Comparison of ENCODE assay signal across 29 cellular contexts in the genomic region with DNA sequence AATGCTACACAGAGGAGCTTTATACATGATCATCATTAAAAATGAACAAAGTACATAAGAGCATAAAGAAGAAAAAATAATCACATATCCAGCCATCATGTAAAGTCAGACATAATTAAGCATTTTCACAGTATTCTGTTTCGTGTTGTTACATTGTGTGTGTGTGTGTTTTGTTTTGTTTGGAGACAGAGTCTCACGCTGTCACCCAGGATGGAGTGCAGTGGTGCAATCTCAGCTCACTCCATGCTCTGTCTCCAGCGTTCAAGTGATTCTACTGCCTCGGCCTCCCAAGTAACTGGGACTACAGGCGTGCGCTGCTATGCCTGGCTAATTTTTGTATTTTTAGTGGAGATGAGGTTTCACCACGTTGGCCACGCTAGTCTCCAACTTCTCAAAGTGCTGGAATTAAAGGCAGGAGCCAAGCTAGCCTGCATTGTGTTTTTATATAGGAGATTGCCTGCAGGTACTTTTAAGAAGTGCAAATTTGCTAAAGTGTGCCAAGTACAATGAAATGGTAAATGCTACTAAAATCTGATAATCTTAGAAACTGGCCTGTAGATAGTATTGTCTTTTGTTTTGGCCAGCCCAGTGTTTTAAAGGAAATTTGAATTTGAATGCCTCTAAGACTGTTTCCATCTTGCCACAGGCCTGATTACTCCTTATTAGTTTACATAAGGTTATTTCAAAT. TPM values are rescaled to one million over a fixed set of nuclear protein-coding genes. Genes with fewer than 3 reads are reported as not detected.
DNase-seq lines count a peak whose midpoint lies in the region; ATAC-seq, FAIRE-seq and TF ChIP-seq lines count a peak whose summit lies in the region.
"Had no signal": no experiment of that assay in that cellular context is flagged by ENCODE, and none has a peak within 500 bp of the region (broad histone marks: within the 10 kb centered on the region; RNA-seq: fewer than 3 reads in every experiment).

No MANE protein-coding gene starts in this region.

- no peak overlapping the region for H3K9ac ChIP-seq in GM12878 (ENCODE audit: control insufficient read depth, insufficient read depth, low read length)

- TF ChIP-seq POLR2A in GM12891 (IDR thresholded peaks at IDR 0.05; ENCODE audit: low read depth, low read length) = peak; percentile 77
- peak; percentile 51; the same call in 1 of the 2 replicates for TF ChIP-seq POLR2A in GM12878 (IDR thresholded peaks at IDR 0.05; ENCODE audit: low read depth, low read length)

- no peak for TF ChIP-seq CTCF in GM12878 (IDR thresholded peaks at IDR 0.05 in 2 of 3, conservative IDR thresholded peaks at IDR 0.05 in 1 of 3; ENCODE audit: control insufficient read depth in 2 of 3, extremely low read depth in 1 of 3, insufficient read depth in 1 of 3, low read depth in 3 of 3, low read length in 3 of 3)
- TF ChIP-seq CTCF in nephron progenitor cell (IDR thresholded peaks at IDR 0.05) = no peak

- peaks cover 0 to 22% of the 10 kb centered on the region in 2 experiments; a peak in 3 of 4 replicates for H3K36me3 ChIP-seq in GM12878 (ENCODE audit: control insufficient read depth in 2 of 2, insufficient read depth in 2 of 2, low read length in 1 of 2)
- H3K36me3 ChIP-seq: suprapubic skin had no signal

- no peaks in the 10 kb centered on the region for H4K20me1 ChIP-seq in GM12878 (ENCODE audit: control insufficient read depth, insufficient read depth)

- intact Hi-C loops in activated CD4-positive, alpha-beta memory T cell treated with anti-CD3 and anti-CD28 coated beads for 36 hours (cut with micrococcal nuclease) = loop anchor here (10.0 kb wide), 2 partner anchors 1525 to 1895 kb away; partner anchors contain the start of genes CHORDC1 and PRSS23
- intact Hi-C loops in GM12878 (cut with micrococcal nuclease; ENCODE audit: unreplicated experiment) = loop anchor here (5.0 kb wide), 1 partner anchor 97 kb away; no protein-coding TSS in a partner anchor

- RAD21 ChIA-PET in GM12878 (lab: Charles Lee; ENCODE audit: unreplicated experiment) = interaction anchor here (1.0 to 16.2 kb wide), 10 partner anchors 8 to 225 kb away, joined by 3 to 299 read pairs (median 4); partner anchors contain the start of gene CTSC

- no peaks in the 10 kb centered on the region; the same call in 2 of the 3 replicates for H3K9me3 ChIP-seq in GM12878 (replicated peaks; ENCODE audit: control insufficient read depth, insufficient read depth, low read length)
- H3K9me3 ChIP-seq: esophagus muscularis mucosa, neutrophil, psoas muscle, sigmoid colon, suprapubic skin had no signal

- peak overlapping the region; percentile 29; the same call in 1 of the 2 replicates for H3K4me3 ChIP-seq in GM12878
- H3K4me3 ChIP-seq: esophagus muscularis mucosa, psoas muscle, sigmoid colon, suprapubic skin had no signal

- peaks cover 85% of the 10 kb centered on the region for H3K79me2 ChIP-seq in GM12878 (ENCODE audit: control insufficient read depth, insufficient read depth, low read length)

- 95% methylated on average over 8 of the region's 8 CpGs for WGBS in GM12878 (ENCODE audit: insufficient coverage, insufficient replicate concordance, low lambda C conversion rate, missing lambda C conversion rate)

- H3K4me3 Mint-ChIP-seq in activated CD4-positive, alpha-beta memory T cell treated with anti-CD3 and anti-CD28 coated beads, Interleukin-2, amount 10 ng/mL, durations not matched to agents 7 days and 5 days = no peak overlapping the region
- no peak overlapping the region for H3K4me3 Mint-ChIP-seq in activated CD4-positive, alpha-beta memory T cell treated with anti-CD3 and anti-CD28 coated beads for 36 hours
- no peak overlapping the region for H3K4me3 Mint-ChIP-seq in nephron progenitor cell
- H3K4me3 Mint-ChIP-seq: activated naive CD8-positive, alpha-beta T cell; activated T-helper 17 cell treated with anti-CD3 and anti-CD28 coated beads, Interleukin-2, amount 50 U/mL, for 72 hours; HFFc6 had no signal

- ATAC-seq in GM12878 = peak; percentile 7; the same call in 1 of the 3 replicates
- ATAC-seq: activated T-helper 17 cell treated with anti-CD3 and anti-CD28 coated beads, Interleukin-2, amount 50 U/mL, for 72 hours; left cardiac atrium; psoas muscle; SK-N-SH treated with all-trans-retinoic acid at 6 μM for 48 hours had no signal

- peaks cover 87% of the 10 kb centered on the region for H3K4me1 Mint-ChIP-seq in activated CD4-positive, alpha-beta memory T cell treated with anti-CD3 and anti-CD28 coated beads, Interleukin-2, amount 10 ng/mL, durations not matched to agents 7 days and 5 days
- H3K4me1 Mint-ChIP-seq in activated CD4-positive, alpha-beta memory T cell treated with anti-CD3 and anti-CD28 coated beads for 36 hours (ENCODE audit: low read depth) = peaks cover 77% of the 10 kb centered on the region
- H3K4me1 Mint-ChIP-seq in nephron progenitor cell = peaks cover 18% of the 10 kb centered on the region

- H3K27ac Mint-ChIP-seq in activated CD4-positive, alpha-beta memory T cell treated with anti-CD3 and anti-CD28 coated beads, Interleukin-2, amount 10 ng/mL, durations not matched to agents 7 days and 5 days = peak overlapping the region; percentile 23
- H3K27ac Mint-ChIP-seq in activated CD4-positive, alpha-beta memory T cell treated with anti-CD3 and anti-CD28 coated beads for 36 hours = no peak overlapping the region
- peak overlapping the region; percentile 57 for H3K27ac Mint-ChIP-seq in nephron progenitor cell
- H3K27ac Mint-ChIP-seq: activated naive CD8-positive, alpha-beta T cell; HFFc6 had no signal

- no peaks in the 10 kb centered on the region for H3K27me3 ChIP-seq in GM12878 (replicated peaks in 1 of 2; ENCODE audit: control insufficient read depth in 2 of 2, insufficient read depth in 2 of 2, low read length in 1 of 2)
- H3K27me3 ChIP-seq: esophagus muscularis mucosa, neutrophil, sigmoid colon, suprapubic skin had no signal

- no peak for TF ChIP-seq EP300 in GM12878 (IDR thresholded peaks at IDR 0.05; ENCODE audit: borderline replicate concordance in 1 of 2, control insufficient read depth in 1 of 2, low read depth in 2 of 2, low read length in 2 of 2)

- POLR2A ChIA-PET in activated CD4-positive, alpha-beta memory T cell treated with anti-CD3 and anti-CD28 coated beads, Interleukin-2, amount 10 ng/mL, durations not matched to agents 7 days and 5 days (lab: Charles Lee) = interaction anchor here (0.8 to 8.9 kb wide), 12 partner anchors 8 to 207 kb away, joined by 3 to 98 read pairs (median 4); partner anchors contain the start of gene CTSC
- POLR2A ChIA-PET in activated CD4-positive, alpha-beta memory T cell treated with anti-CD3 and anti-CD28 coated beads for 36 hours (lab: Charles Lee) = no interaction called here
- POLR2A ChIA-PET in GM12878 (lab: Charles Lee) = interaction anchor here (0.6 to 8.7 kb wide), 9 partner anchors 7 to 477 kb away, joined by 3 to 68 read pairs (median 6); partner anchors contain the start of gene CTSC

- H3K27me3 Mint-ChIP-seq in activated CD4-positive, alpha-beta memory T cell treated with anti-CD3 and anti-CD28 coated beads, Interleukin-2, amount 10 ng/mL, durations not matched to agents 7 days and 5 days = no peaks in the 10 kb centered on the region
- no peaks in the 10 kb centered on the region for H3K27me3 Mint-ChIP-seq in activated CD4-positive, alpha-beta memory T cell treated with anti-CD3 and anti-CD28 coated beads for 36 hours
- H3K27me3 Mint-ChIP-seq in nephron progenitor cell (ENCODE audit: low read depth, poor library complexity) = no peaks in the 10 kb centered on the region
- H3K27me3 Mint-ChIP-seq: activated naive CD8-positive, alpha-beta T cell; activated T-helper 17 cell treated with anti-CD3 and anti-CD28 coated beads, Interleukin-2, amount 50 U/mL, for 72 hours had no signal

- peaks cover 42% of the 10 kb centered on the region for H3K4me1 ChIP-seq in GM12878 (ENCODE audit: control insufficient read depth, insufficient read depth, low read length)

- H2AFZ ChIP-seq in GM12878 (ENCODE audit: control insufficient read depth, low read depth, low read length) = no peak overlapping the region

- no TSS peak for BruUV-seq in GM12878 (replicated peaks; lab: Mats Ljungman, UMichigan)

- SMC1A ChIA-PET in GM12878 (lab: Charles Lee; ENCODE audit: uncharacterized antibody, unreplicated experiment) = interaction anchor here (0.7 to 12.3 kb wide), 15 partner anchors 8 to 213 kb away, joined by 3 to 288 read pairs (median 4); partner anchors contain the start of gene CTSC

- FAIRE-seq in GM12891 (lab: Jason Lieb, UNC) (no peak), GM12878 (lab: Jason Lieb, UNC) (no peak)

- no peak overlapping the region for H3K27ac ChIP-seq in GM12878 (ENCODE audit: control insufficient read depth, insufficient read depth)
- H3K27ac ChIP-seq: 22Rv1, esophagus muscularis mucosa, HL-60, neutrophil, psoas muscle, sigmoid colon, suprapubic skin had no signal

- no peak for DNase-seq in activated CD4-positive, alpha-beta memory T cell treated with anti-CD3 and anti-CD28 coated beads, Interleukin-2, amount 10 ng/mL, durations not matched to agents 7 days and 5 days
- DNase-seq in activated CD4-positive, alpha-beta memory T cell treated with anti-CD3 and anti-CD28 coated beads for 36 hours = no peak
- no peak for DNase-seq in GM12891 (ENCODE audit: insufficient read length, low spot score)
- DNase-seq in GM12878 (ENCODE audit: low read depth, low spot score) = no peak
- DNase-seq in nephron progenitor cell = no peak
- DNase-seq in glomerular visceral epithelial cell (ENCODE audit: extremely low spot score) = no peak
- DNase-seq in activated CD4-positive, alpha-beta T cell treated with anti-CD3 and anti-CD28 coated beads for 48 hours = no peak
- no peak for DNase-seq in stimulated activated CD4-positive, alpha-beta T cell treated with anti-CD3 and anti-CD28 coated beads, Interleukin-2, amount 100 ng/mL, for 48 hours
- DNase-seq: activated CD4-positive, alpha-beta T cell treated with anti-CD3 and anti-CD28 coated beads for 4 hours; aorta; cortex of kidney; foreskin melanocyte; HFFc6; left cardiac atrium; NCI-H1694; NCI-H510A; psoas muscle; sigmoid colon; stimulated activated CD4-positive, alpha-beta T cell treated with anti-CD3 and anti-CD28 coated beads, Interleukin-4, amount 100 ng/mL, for 4 hours; stimulated activated naive CD4-positive, alpha-beta T cell had no signal

- in situ Hi-C loops in GM12878 (cut with MboI) = no loop called here

- TF ChIP-seq RAD21 in GM12878 (IDR thresholded peaks at IDR 0.05; ENCODE audit: insufficient read depth, low read depth, low read length) = no peak

- peaks cover 94% of the 10 kb centered on the region for H3K36me3 Mint-ChIP-seq in activated CD4-positive, alpha-beta memory T cell treated with anti-CD3 and anti-CD28 coated beads, Interleukin-2, amount 10 ng/mL, durations not matched to agents 7 days and 5 days (ENCODE audit: low read depth)
- H3K36me3 Mint-ChIP-seq in activated CD4-positive, alpha-beta memory T cell treated with anti-CD3 and anti-CD28 coated beads for 36 hours = peaks cover 53% of the 10 kb centered on the region
- H3K36me3 Mint-ChIP-seq in nephron progenitor cell (ENCODE audit: low read depth) = peaks cover 82% of the 10 kb centered on the region

- no peaks in the 10 kb centered on the region for H3K9me3 Mint-ChIP-seq in activated CD4-positive, alpha-beta memory T cell treated with anti-CD3 and anti-CD28 coated beads, Interleukin-2, amount 10 ng/mL, durations not matched to agents 7 days and 5 days
- no peaks in the 10 kb centered on the region for H3K9me3 Mint-ChIP-seq in activated CD4-positive, alpha-beta memory T cell treated with anti-CD3 and anti-CD28 coated beads for 36 hours
- no peaks in the 10 kb centered on the region for H3K9me3 Mint-ChIP-seq in nephron progenitor cell
- H3K9me3 Mint-ChIP-seq: activated T-helper 17 cell treated with anti-CD3 and anti-CD28 coated beads, Interleukin-2, amount 50 U/mL, for 72 hours; HFFc6 had no signal

- peak overlapping the region; percentile 79 for H3K4me2 ChIP-seq in GM12878 (ENCODE audit: control insufficient read depth, insufficient read depth)

- CTCF ChIA-PET in activated CD4-positive, alpha-beta memory T cell treated with anti-CD3 and anti-CD28 coated beads, Interleukin-2, amount 10 ng/mL, durations not matched to agents 7 days and 5 days (lab: Charles Lee) = interaction anchor here (0.8 to 3.1 kb wide), 3 partner anchors 8 to 214 kb away, joined by 3 to 18 read pairs (median 7); partner anchors contain the start of gene CTSC
- CTCF ChIA-PET in activated CD4-positive, alpha-beta memory T cell treated with anti-CD3 and anti-CD28 coated beads for 36 hours (lab: Charles Lee) = interaction anchor here (1.8 to 2.0 kb wide), 2 partner anchors 215 to 223 kb away, joined by 7 read pairs; no protein-coding TSS in a partner anchor
- CTCF ChIA-PET in GM12878 (lab: Yijun Ruan, JAX) = interaction anchor here (0.6 to 4.0 kb wide), 9 partner anchors 21 to 470 kb away, joined by 3 to 42 read pairs (median 3); no protein-coding TSS in a partner anchor

RNA-seq across cellular contexts. Expression of gene CTSC, which starts 7.8 kb away (rescaled TPM):
- 100 to 1,000 TPM; 321 to 323 TPM for total RNA-seq in activated CD4-positive, alpha-beta memory T cell treated with anti-CD3 and anti-CD28 coated beads, Interleukin-2, amount 10 ng/mL, durations not matched to agents 7 days and 5 days
- total RNA-seq in activated CD4-positive, alpha-beta memory T cell treated with anti-CD3 and anti-CD28 coated beads for 36 hours = 10 to 100 TPM; 66.5 to 70.7 TPM
- 254 TPM for polyA plus RNA-seq in GM12891 (2012; ENCODE audit: low read depth, missing spikeins)
- total RNA-seq in GM12878 (2013; cell fraction: nucleolus; rRNA removed) = 650 and 670 TPM in 2 replicates
- total RNA-seq in GM12878 (2014; rRNA removed) (333 and 334 TPM in 2 replicates), GM12878 (2014; rRNA removed; fragmentation: Illumina TruSeq; extraction: Trizol) (342 and 372 TPM in 2 replicates), GM12878 (2021) (359 and 381 TPM in 2 replicates)
- polyA plus RNA-seq in GM12878 (2011; ENCODE audit: low read depth) = 352 TPM
- polyA plus RNA-seq in GM12878 (2011; rRNA removed) (478 and 566 TPM in 2 replicates), GM12878 (2014; fragmentation: Illumina TruSeq; extraction: Trizol) (327 and 404 TPM in 2 replicates), GM12878 (2014; fragmentation: Nextera tagmentation; extraction: Ambion mirVana) (1,000 to 10,000 TPM in 1 of 2 experiments, 100 to 1,000 TPM in 1; 709 to 1,123 TPM), GM12878 (2014; rRNA removed) (277 and 289 TPM in 2 replicates), GM12878 (2016; fragmentation: Nextera tagmentation; extraction: Ambion mirVana) (100 to 1,000 TPM; 814 to 865 TPM)
- polyA plus RNA-seq in GM12878 (2011; cell fraction: cytosol; rRNA removed) = 325 and 335 TPM in 2 replicates
- 201 and 223 TPM in 2 replicates for polyA plus RNA-seq in GM12878 (2011; cell fraction: nucleus; rRNA removed)
- polyA plus RNA-seq in GM12878 (2012) = 359 and 451 TPM in 2 replicates
- 215 and 312 TPM in 2 replicates for polyA minus RNA-seq in GM12878 (2011; rRNA and poly(A)+ RNA removed)
- polyA minus RNA-seq in GM12878 (2011; cell fraction: cytosol; rRNA and poly(A)+ RNA removed) = 262 and 269 TPM in 2 replicates
- polyA minus RNA-seq in GM12878 (2011; cell fraction: nucleus; rRNA and poly(A)+ RNA removed) = 301 and 500 TPM in 2 replicates
- total RNA-seq: G401 had no signal

Comparison
In these comparisons a context has a peak if more than half of its experiments do, and no peak if none do; other contexts are left out.
1. RNA of gene CTSC, which starts 7.8 kb away (total RNA-seq): 333 to 670 TPM in GM12878 and 321 to 323 TPM in activated CD4-positive, alpha-beta memory T cell treated with anti-CD3 and anti-CD28 coated beads, Interleukin-2, amount 10 ng/mL, durations not matched to agents 7 days and 5 days; 66.5 to 70.7 TPM in activated CD4-positive, alpha-beta memory T cell treated with anti-CD3 and anti-CD28 coated beads for 36 hours; every median in the first group is over 4 times any median in the second.